ENCODE assay signal across 37 cellular contexts in genomic region chr2:22513563-22513962, GRCh38.
"Had no signal": no experiment of that assay in that cellular context is flagged by ENCODE, and none has a peak within 500 bp of the region (broad histone marks: within the 10 kb centered on the region; RNA-seq: fewer than 3 reads in every experiment).

No MANE protein-coding gene starts in this region.

- H3K4me2 ChIP-seq: KMS-11 had no signal

- H3K9me3 ChIP-seq: MG63 had no signal

- H3K27me3 ChIP-seq: MG63 had no signal

- H3K4me3 ChIP-seq: MG63 had no signal

- H3K27ac ChIP-seq: KMS-11 had no signal

- H3K36me3 ChIP-seq: MG63 had no signal

- H3K9ac ChIP-seq: KMS-11 had no signal

- DNase-seq: Karpas-422, Kasumi-1, MG63, MM.1S, MV-4-11, NCI-H1048, NCI-H1092, NCI-H1092 treated with DMSO at 0.1 percent for 48 hours, NCI-H1105, NCI-H1105 treated with DMSO at 0.1 percent for 48 hours, NCI-H1417, NCI-H1417 treated with DMSO at 0.1 percent for 48 hours, NCI-H1436, NCI-H1436 treated with DMSO at 0.1 percent for 48 hours, NCI-H146, NCI-H1694, NCI-H1694 treated with DMSO at 0.1 percent for 48 hours, NCI-H187, NCI-H187 treated with DMSO at 0.1 percent for 48 hours, NCI-H1930, NCI-H2029, NCI-H2029 treated with DMSO at 0.1 percent for 48 hours, NCI-H2081, NCI-H2081 treated with DMSO at 0.1 percent for 48 hours, NCI-H2107, NCI-H2171, NCI-H2171 treated with DMSO at 0.1 percent for 48 hours, NCI-H226, NCI-H345, NCI-H446, NCI-H446 treated with DMSO at 0.1 percent for 48 hours, NCI-H510A, NCI-H510A treated with DMSO at 0.1 percent for 48 hours, NCI-H524, NCI-H524 treated with DMSO at 0.1 percent for 48 hours, NCI-H526 had no signal
